ENCODE assay signal across 29 cellular contexts in the genomic region with DNA sequence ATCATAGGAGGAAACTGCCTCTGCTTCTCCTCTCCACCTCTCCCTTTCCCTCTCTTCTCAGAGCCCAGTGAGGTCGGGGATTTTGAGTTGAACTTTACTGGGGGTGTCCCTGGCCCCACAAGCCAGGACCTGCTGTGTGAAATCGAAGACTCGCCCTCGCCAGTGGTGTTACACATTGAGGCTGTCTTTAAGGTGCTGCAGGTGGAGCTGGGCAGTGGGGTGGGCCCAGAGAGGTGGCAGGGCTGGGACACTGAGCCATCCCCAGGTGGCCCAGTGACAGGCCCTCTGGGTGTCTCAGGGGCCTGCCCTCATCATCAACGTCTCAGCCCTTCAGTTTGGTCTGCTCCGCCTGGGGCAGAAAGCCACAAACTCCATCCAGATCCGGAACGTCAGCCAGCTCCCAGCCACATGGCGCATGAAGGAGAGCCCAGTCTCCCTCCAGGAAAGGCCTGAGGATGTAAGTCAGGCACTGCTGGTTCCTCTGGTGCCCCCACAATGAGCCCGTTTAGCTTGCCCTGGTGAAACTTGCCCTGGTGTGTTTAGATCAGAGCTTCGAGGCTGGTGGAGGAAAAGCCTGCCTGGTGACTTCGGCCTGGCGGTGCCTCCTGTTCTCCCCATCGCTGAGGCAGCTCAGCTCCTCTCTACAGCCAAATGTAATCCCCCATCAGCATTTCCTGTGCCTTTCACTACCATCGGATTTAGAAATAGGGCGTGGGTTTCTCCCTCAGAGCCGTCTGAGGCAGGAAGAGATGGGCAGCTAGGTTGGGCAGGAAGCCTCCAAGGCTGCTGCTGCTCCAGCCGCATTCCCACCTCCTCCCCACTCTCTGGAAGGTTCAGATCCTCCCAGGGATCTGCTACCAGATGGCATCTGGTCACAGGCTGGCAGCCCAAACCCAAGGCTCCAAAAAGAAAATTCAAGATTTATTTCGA.
"Had no signal": no experiment of that assay in that cellular context is flagged by ENCODE, and none has a peak within 500 bp of the region (broad histone marks: within the 10 kb centered on the region; RNA-seq: fewer than 3 reads in every experiment).

No MANE protein-coding gene starts in this region.

- H3K27ac Mint-ChIP-seq: activated CD4-positive, alpha-beta memory T cell treated with anti-CD3 and anti-CD28 coated beads, Interleukin-2, amount 10 ng/mL, durations not matched to agents 7 days and 5 days; activated naive CD4-positive, alpha-beta T cell treated with anti-CD3 and anti-CD28 coated beads, Interleukin-2, amount 50 U/mL, for 72 hours; immature natural killer cell; natural killer cell; stimulated activated memory B cell treated with anti-CD40 and anti-IgM and Interleukin-4, amounts not matched to agents 10 μg/mL and 1 μg/mL and 100 μg/mL, for 72 hours had no signal

- H3K4me3 Mint-ChIP-seq: activated CD4-positive, alpha-beta memory T cell treated with anti-CD3 and anti-CD28 coated beads, Interleukin-2, amount 10 ng/mL, durations not matched to agents 7 days and 5 days; central memory CD8-positive, alpha-beta T cell; immature natural killer cell; natural killer cell; stimulated activated memory B cell treated with anti-CD40 and anti-IgM and Interleukin-4, amounts not matched to agents 10 μg/mL and 1 μg/mL and 100 μg/mL, for 72 hours had no signal

- H3K27me3 Mint-ChIP-seq: activated CD4-positive, alpha-beta memory T cell treated with anti-CD3 and anti-CD28 coated beads, Interleukin-2, amount 10 ng/mL, durations not matched to agents 7 days and 5 days had no signal

- H3K4me1 Mint-ChIP-seq: activated CD4-positive, alpha-beta memory T cell treated with anti-CD3 and anti-CD28 coated beads, Interleukin-2, amount 10 ng/mL, durations not matched to agents 7 days and 5 days; central memory CD8-positive, alpha-beta T cell; immature natural killer cell; natural killer cell had no signal

- H3K36me3 Mint-ChIP-seq: activated naive CD4-positive, alpha-beta T cell treated with anti-CD3 and anti-CD28 coated beads, Interleukin-2, amount 50 U/mL, for 72 hours; natural killer cell; stimulated activated memory B cell treated with anti-CD40 and anti-IgM and Interleukin-4, amounts not matched to agents 10 μg/mL and 1 μg/mL and 100 μg/mL, for 72 hours had no signal

- DNase-seq: activated CD4-positive, alpha-beta memory T cell treated with anti-CD3 and anti-CD28 coated beads, Interleukin-2, amount 10 ng/mL, durations not matched to agents 7 days and 5 days; activated CD4-positive, alpha-beta T cell treated with anti-CD3 and anti-CD28 coated beads for 48 hours; activated naive CD4-positive, alpha-beta T cell; activated T-cell treated with anti-CD3 and anti-CD28 coated beads, Interleukin-2, amount 50 U/mL, for 48 hours; effector memory CD4-positive, alpha-beta T cell; erythroblast; heart left ventricle; hypothalamus; immature natural killer cell; lower lobe of right lung; mesenchymal stem cell; natural killer cell; ovary; retina; sigmoid colon; small intestine; stimulated activated CD4-positive, alpha-beta T cell treated with anti-CD3 and anti-CD28 coated beads, Interleukin-4, amount 100 ng/mL, for 24 hours; stomach; T-helper 1 cell had no signal

- ATAC-seq: activated CD4-positive, CD25-positive, alpha-beta regulatory T cell treated with anti-CD3 and anti-CD28 coated beads, Interleukin-2, amount 50 U/mL, for 24 hours; activated naive CD4-positive, alpha-beta T cell treated with anti-CD3 and anti-CD28 coated beads, Interleukin-2, amount 50 U/mL, for 72 hours; heart left ventricle; left lobe of liver; lower lobe of right lung; natural killer cell; stimulated activated memory B cell treated with anti-CD40 and anti-IgM and Interleukin-4, amounts not matched to agents 10 μg/mL and 1 μg/mL and 100 μg/mL, for 72 hours had no signal

- H3K4me1 ChIP-seq: prostate gland, sigmoid colon, stomach, suprapubic skin, tibial nerve had no signal

- H3K27me3 ChIP-seq: neutrophil, ovary, sigmoid colon, suprapubic skin, tibial nerve had no signal

- H3K4me3 ChIP-seq: heart left ventricle, lower lobe of right lung, ovary, prostate gland, sigmoid colon, stomach, suprapubic skin, tibial nerve had no signal

- H3K9me3 ChIP-seq: heart left ventricle, lower lobe of right lung, neutrophil, ovary, prostate gland, sigmoid colon, stomach, suprapubic skin, tibial nerve had no signal

- H3K36me3 ChIP-seq: heart left ventricle, lower lobe of right lung, neutrophil, ovary, prostate gland, sigmoid colon, stomach, suprapubic skin had no signal

- H3K27ac ChIP-seq: heart left ventricle, lower lobe of right lung, neutrophil, ovary, prostate gland, sigmoid colon, stomach, suprapubic skin, tibial nerve, VCaP had no signal

- H3K9me3 Mint-ChIP-seq: activated CD4-positive, alpha-beta memory T cell treated with anti-CD3 and anti-CD28 coated beads, Interleukin-2, amount 10 ng/mL, durations not matched to agents 7 days and 5 days; activated naive CD4-positive, alpha-beta T cell treated with anti-CD3 and anti-CD28 coated beads, Interleukin-2, amount 50 U/mL, for 72 hours; central memory CD8-positive, alpha-beta T cell; immature natural killer cell; natural killer cell; stimulated activated memory B cell treated with anti-CD40 and anti-IgM and Interleukin-4, amounts not matched to agents 10 μg/mL and 1 μg/mL and 100 μg/mL, for 72 hours had no signal
